Comparison of ENCODE assay signal across 9 cellular contexts in the genomic region with DNA sequence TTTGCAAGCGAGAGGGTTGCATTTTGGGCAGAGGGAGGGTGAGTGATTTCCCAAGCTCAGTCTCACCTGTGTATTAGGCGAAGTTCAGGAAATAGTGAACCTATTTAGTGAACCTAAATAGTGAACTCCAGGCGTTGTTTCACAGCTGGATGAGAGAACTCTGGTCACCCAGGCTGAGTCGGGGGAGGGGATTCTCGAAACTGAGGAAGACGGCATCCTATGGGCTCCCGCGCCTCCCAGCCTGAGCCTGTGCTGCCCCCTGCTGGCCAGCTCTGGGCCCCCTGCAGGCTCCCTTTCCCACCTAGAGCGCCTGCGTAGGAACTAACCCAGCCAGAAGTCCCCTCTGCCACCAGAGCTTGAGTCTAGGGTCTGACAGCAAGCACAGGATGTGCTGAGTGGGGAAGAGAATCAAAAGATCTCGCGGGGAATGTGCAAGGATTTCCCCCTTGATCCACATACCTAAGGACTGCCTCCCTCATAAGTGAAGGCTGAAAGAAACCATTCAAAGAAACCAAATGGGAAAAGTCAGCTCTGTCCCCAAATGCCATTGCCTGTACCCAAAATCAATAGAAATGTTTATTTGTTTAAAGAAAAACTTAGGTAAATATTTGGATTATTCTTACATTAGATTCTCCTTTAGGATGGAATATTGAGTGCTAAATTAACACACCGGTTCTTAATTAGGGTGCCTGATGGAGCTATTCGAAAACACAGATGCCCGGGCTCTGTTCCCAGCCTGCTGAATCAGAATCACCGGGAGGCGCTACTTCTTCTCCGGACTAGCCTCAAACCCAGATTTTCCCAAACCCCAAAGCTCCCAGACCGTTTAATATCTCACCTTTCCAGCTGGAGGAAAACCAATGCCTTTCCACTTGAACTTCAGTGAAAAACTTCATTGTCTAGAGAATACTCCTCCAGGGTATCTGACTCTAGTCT. TPM values are rescaled to one million over a fixed set of nuclear protein-coding genes. Genes with fewer than 3 reads are reported as not detected.
A peak's percentile ranks its signal among the peaks of the same experiment; 100 is the strongest.
DNase-seq lines count a peak whose midpoint lies in the region; ATAC-seq and TF ChIP-seq lines count a peak whose summit lies in the region.
"Had no signal": no experiment of that assay in that cellular context is flagged by ENCODE, and none has a peak within 500 bp of the region (broad histone marks: within the 10 kb centered on the region; RNA-seq: fewer than 3 reads in every experiment).

No MANE protein-coding gene starts in this region.

- H2AFZ ChIP-seq in MM.1S (ENCODE audit: low read length) (peak overlapping the region; percentile 45), smooth muscle cell (ENCODE audit: low read depth) (no peak overlapping the region)

- H3K27ac ChIP-seq in MM.1S (ENCODE audit: low read length), result no peak overlapping the region
- no peak overlapping the region for H3K27ac ChIP-seq in smooth muscle cell (ENCODE audit: low read depth)

- H3K9ac ChIP-seq in MM.1S (ENCODE audit: low read length) (no peak overlapping the region), smooth muscle cell (ENCODE audit: low read depth) (no peak overlapping the region)

- H3K4me2 ChIP-seq in MM.1S (ENCODE audit: low read depth, low read length) (peak overlapping the region; percentile 62), smooth muscle cell (peak overlapping the region; percentile 79)

- H4K20me1 ChIP-seq in MM.1S (ENCODE audit: insufficient read depth, low read length), result no peaks in the 10 kb centered on the region
- no peaks in the 10 kb centered on the region for H4K20me1 ChIP-seq in smooth muscle cell (ENCODE audit: low read depth)

- H3K4me3 ChIP-seq in MM.1S (ENCODE audit: low read length) (peak overlapping the region; percentile 29; the same call in 1 of the 2 replicates), smooth muscle cell (no peak overlapping the region)

- H3K4me1 ChIP-seq in MM.1S (ENCODE audit: low read length), result no peaks in the 10 kb centered on the region
- no peaks in the 10 kb centered on the region for H3K4me1 ChIP-seq in smooth muscle cell (ENCODE audit: low read depth)

- no peaks in the 10 kb centered on the region for H3K9me3 ChIP-seq in MM.1S (replicated peaks; ENCODE audit: insufficient read depth, low read length)
- no peaks in the 10 kb centered on the region for H3K9me3 ChIP-seq in smooth muscle cell (replicated peaks; ENCODE audit: low read depth)

- no peaks in the 10 kb centered on the region for H3K9me2 ChIP-seq in MM.1S (replicated peaks; ENCODE audit: insufficient read depth, low read length)

- DNase-seq in COLO829 (ENCODE audit: low spot score) (peak; percentile 52), MM.1S (peak; percentile 71), T-helper 1 cell (peak; percentile 50 to 67 (median 62)), amniotic stem cell (lab: John Stamatoyannopoulos, UW) (peak; percentile 12), hepatic stellate cell (ENCODE audit: low spot score) (peak; percentile 85), smooth muscle cell (lab: John Stamatoyannopoulos, UW; ENCODE audit: unreplicated experiment) (peak; percentile 24)

- peak; percentile 54 for ATAC-seq in GM21723 (IDR thresholded peaks at IDR 0.05; ENCODE audit: unreplicated experiment)
- no peak for ATAC-seq in GM18873 (IDR thresholded peaks at IDR 0.05; ENCODE audit: low FRiP score, unreplicated experiment)

- H3F3A ChIP-seq in MM.1S (ENCODE audit: insufficient read depth, low read length) (0 out of 2 replicates have a peak, but pooled peaks cover 3% of the 10 kb centered on the region), smooth muscle cell (ENCODE audit: low read depth) (no peaks in the 10 kb centered on the region)

- H3K36me3 ChIP-seq in MM.1S (replicated peaks; ENCODE audit: insufficient read depth, low read length) (no peaks in the 10 kb centered on the region), smooth muscle cell (ENCODE audit: low read depth) (no peaks in the 10 kb centered on the region)

- TF ChIP-seq CTCF in MM.1S (IDR thresholded peaks at IDR 0.05; ENCODE audit: low read length) (peak; percentile 84), smooth muscle cell (IDR thresholded peaks at IDR 0.05; ENCODE audit: borderline replicate concordance, insufficient read depth, poor library complexity, severe bottlenecking) (peak; percentile 88)

- H3K79me2 ChIP-seq in MM.1S (ENCODE audit: low read length), result no peaks in the 10 kb centered on the region
- H3K79me2 ChIP-seq in smooth muscle cell (ENCODE audit: low read depth), result no peaks in the 10 kb centered on the region

- H3K27me3 ChIP-seq in MM.1S (replicated peaks; ENCODE audit: insufficient read depth, low read length) (no peaks in the 10 kb centered on the region; the same call in 1 of the 2 replicates), smooth muscle cell (ENCODE audit: low read depth) (no peaks in the 10 kb centered on the region)

- 28% methylated on average over 19 of the region's 19 CpGs for WGBS in smooth muscle cell (ENCODE audit: low lambda C conversion rate)

RNA-seq across cellular contexts. Expression of a gene that starts 14.8 kb away (rescaled TPM):
- 1.7 and 2.4 TPM in 2 replicates for total RNA-seq in smooth muscle cell
- 1.5 and 6.6 TPM in 2 replicates for polyA plus RNA-seq in smooth muscle cell
- total RNA-seq: T-helper 2 cell treated with Interferon-gamma antibody and Interleukin-4, amounts not matched to agents 100 ng/mL and 5 ng/mL, for 36 hours had no signal

RNA-seq across cellular contexts. Expression of a gene that starts 34.3 kb away (rescaled TPM):
- total RNA-seq in smooth muscle cell, result not detected in 2 replicates
- not detected in 2 replicates for polyA plus RNA-seq in smooth muscle cell
- total RNA-seq: T-helper 2 cell treated with Interferon-gamma antibody and Interleukin-4, amounts not matched to agents 100 ng/mL and 5 ng/mL, for 36 hours had no signal

Comparison
In these comparisons a context has a peak if more than half of its experiments do, and no peak if none do; other contexts are left out.
1. DNase-seq: peak in every context shown above with its lines; median percentile 85 in hepatic stellate cell; 71 in MM.1S; 62 in T-helper 1 cell; 52 in COLO829; 24 in smooth muscle cell; 12 in amniotic stem cell.